Comparison of ENCODE assay signal across 14 cellular contexts in the genomic region with DNA sequence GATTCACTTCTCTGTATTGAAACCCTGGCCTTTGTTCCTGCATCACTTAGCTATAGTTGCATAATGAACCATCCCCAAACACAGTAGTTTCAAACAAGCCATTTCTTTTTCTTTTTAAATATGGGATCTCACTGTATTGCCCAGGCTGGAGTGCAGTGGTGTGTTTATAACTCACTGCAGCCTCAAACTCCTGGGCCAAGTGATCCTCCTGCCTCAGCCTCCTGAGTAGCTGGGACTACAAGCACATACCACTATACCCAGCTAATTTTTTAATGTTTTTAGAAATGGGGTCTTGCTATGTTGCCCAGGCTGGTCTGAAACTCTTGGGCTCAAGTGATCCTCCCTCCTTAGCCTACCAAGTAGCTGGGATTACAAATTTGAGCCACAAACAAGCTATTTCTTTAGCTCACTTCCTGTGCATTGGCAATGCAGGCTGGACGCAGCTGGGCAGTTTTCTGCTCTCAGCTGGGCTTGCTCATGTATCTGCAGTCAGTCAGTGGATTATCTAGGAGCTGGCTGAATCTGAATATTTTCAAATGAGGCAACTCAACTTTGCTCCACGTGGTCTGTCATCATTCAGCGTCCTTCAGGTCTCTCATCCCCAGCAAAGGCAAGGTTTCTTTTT. TPM values are rescaled to one million over a fixed set of nuclear protein-coding genes. Genes with fewer than 3 reads are reported as not detected.
DNase-seq lines count a peak whose midpoint lies in the region; ATAC-seq and TF ChIP-seq lines count a peak whose summit lies in the region.
"Had no signal": no experiment of that assay in that cellular context is flagged by ENCODE, and none has a peak within 500 bp of the region (broad histone marks: within the 10 kb centered on the region; RNA-seq: fewer than 3 reads in every experiment).

No MANE protein-coding gene starts in this region.

- ATAC-seq in HG03469 (IDR thresholded peaks at IDR 0.05; ENCODE audit: unreplicated experiment) = no peak

- no peak overlapping the region for H3K4me3 ChIP-seq in fibroblast of villous mesenchyme (ENCODE audit: low read depth, low read length)
- H3K4me3 ChIP-seq: GM12878, GM23248, HAP-1, Peyer's patch, SJSA1 had no signal

- no peak for TF ChIP-seq CTCF in fibroblast of villous mesenchyme (IDR thresholded peaks at IDR 0.05; ENCODE audit: insufficient read depth, low read depth, low read length)

- DNase-seq in HCEC 1CT (peak; percentile 51), amniotic epithelial cell (ENCODE audit: low read depth) (peak; percentile 3), fibroblast of villous mesenchyme (ENCODE audit: low read depth) (peak; percentile 36), NCI-H1436 treated with DMSO at 0.1 percent for 48 hours (lab: John Stamatoyannopoulos, UW) (no peak), GOT3 (lab: John Stamatoyannopoulos, UW) (no peak), UCSD-AML1 (lab: John Stamatoyannopoulos, UW; ENCODE audit: unreplicated experiment) (no peak)
- DNase-seq: NCI-H1092 treated with DMSO at 0.1 percent for 48 hours, NCI-H524 treated with DMSO at 0.1 percent for 48 hours had no signal

RNA-seq across cellular contexts. Expression of a gene that starts 49.5 kb away (rescaled TPM):
- 35.4 and 40.2 TPM in 2 replicates for total RNA-seq in fibroblast of villous mesenchyme

Comparison
In these comparisons a context has a peak if more than half of its experiments do, and no peak if none do; other contexts are left out.
1. DNase-seq: peak in HCEC 1CT (single experiment), amniotic epithelial cell (single experiment) and fibroblast of villous mesenchyme (single experiment); none in NCI-H1436 treated with DMSO at 0.1 percent for 48 hours (single experiment), GOT3 (single experiment) and UCSD-AML1 (single experiment).